1 cellular context compared by ENCODE assay signal in genomic region chr1:221716713-221717490, GRCh38.
A peak's percentile ranks its signal among the peaks of the same experiment; 100 is the strongest.
TF ChIP-seq lines count a peak whose summit lies in the region.

No MANE protein-coding gene starts in this region.

TF ChIP-seq in K562, 482 proteins besides CTCF, POLR2A, EP300 and RAD21 (continued from another document and continues in another):
- 0 out of 4 replicates have a peak, but pooled peaks of 1 of the 2 experiments have one; percentile 45 for TF ChIP-seq UBTF (IDR thresholded peaks at IDR 0.05; ENCODE audit: borderline replicate concordance in 1 of 2, low read depth in 2 of 2, low read length in 2 of 2)
- TF ChIP-seq, protein P1, sequence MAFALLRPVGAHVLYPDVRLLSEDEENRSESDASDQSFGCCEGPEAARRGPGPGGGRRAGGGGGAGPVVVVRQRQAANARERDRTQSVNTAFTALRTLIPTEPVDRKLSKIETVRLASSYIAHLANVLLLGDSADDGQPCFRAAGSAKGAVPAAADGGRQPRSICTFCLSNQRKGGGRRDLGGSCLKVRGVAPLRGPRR (CRISPR knock-in tag; IDR thresholded peaks at IDR 0.05) = no peak
- no peak for TF ChIP-seq SNIP1 (IDR thresholded peaks at IDR 0.05; ENCODE audit: low read depth)
- TF ChIP-seq RBM25 (IDR thresholded peaks at IDR 0.05; ENCODE audit: low read depth, low read length, severe bottlenecking) = no peak
- TF ChIP-seq, protein P2, sequence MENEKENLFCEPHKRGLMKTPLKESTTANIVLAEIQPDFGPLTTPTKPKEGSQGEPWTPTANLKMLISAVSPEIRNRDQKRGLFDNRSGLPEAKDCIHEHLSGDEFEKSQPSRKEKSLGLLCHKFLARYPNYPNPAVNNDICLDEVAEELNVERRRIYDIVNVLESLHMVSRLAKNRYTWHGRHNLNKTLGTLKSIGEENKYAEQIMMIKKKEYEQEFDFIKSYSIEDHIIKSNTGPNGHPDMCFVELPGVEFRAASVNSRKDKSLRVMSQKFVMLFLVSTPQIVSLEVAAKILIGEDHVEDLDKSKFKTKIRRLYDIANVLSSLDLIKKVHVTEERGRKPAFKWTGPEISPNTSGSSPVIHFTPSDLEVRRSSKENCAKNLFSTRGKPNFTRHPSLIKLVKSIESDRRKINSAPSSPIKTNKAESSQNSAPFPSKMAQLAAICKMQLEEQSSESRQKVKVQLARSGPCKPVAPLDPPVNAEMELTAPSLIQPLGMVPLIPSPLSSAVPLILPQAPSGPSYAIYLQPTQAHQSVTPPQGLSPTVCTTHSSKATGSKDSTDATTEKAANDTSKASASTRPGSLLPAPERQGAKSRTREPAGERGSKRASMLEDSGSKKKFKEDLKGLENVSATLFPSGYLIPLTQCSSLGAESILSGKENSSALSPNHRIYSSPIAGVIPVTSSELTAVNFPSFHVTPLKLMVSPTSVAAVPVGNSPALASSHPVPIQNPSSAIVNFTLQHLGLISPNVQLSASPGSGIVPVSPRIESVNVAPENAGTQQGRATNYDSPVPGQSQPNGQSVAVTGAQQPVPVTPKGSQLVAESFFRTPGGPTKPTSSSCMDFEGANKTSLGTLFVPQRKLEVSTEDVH (IDR thresholded peaks at IDR 0.05; ENCODE audit: low read depth, partially characterized antibody) = no peak
- no peak for TF ChIP-seq ZFX (CRISPR knock-in tag; IDR thresholded peaks at IDR 0.05)
- TF ChIP-seq RFX7 (CRISPR knock-in tag; IDR thresholded peaks at IDR 0.05) = no peak
- TF ChIP-seq HCFC1 (IDR thresholded peaks at IDR 0.05; ENCODE audit: low read depth, low read length) = no peak
- TF ChIP-seq CHCHD3 (CRISPR knock-in tag; IDR thresholded peaks at IDR 0.05) = no peak
- TF ChIP-seq PRPF4 (IDR thresholded peaks at IDR 0.05; ENCODE audit: insufficient read depth, low read depth, low read length, poor library complexity, severe bottlenecking) = no peak
- no peak for TF ChIP-seq MCM2 (IDR thresholded peaks at IDR 0.05; ENCODE audit: low read depth)
- no peak for TF ChIP-seq FUS (optimal IDR thresholded peaks at IDR 0.05; ENCODE audit: low read depth, low read length)
- TF ChIP-seq, protein P3, sequence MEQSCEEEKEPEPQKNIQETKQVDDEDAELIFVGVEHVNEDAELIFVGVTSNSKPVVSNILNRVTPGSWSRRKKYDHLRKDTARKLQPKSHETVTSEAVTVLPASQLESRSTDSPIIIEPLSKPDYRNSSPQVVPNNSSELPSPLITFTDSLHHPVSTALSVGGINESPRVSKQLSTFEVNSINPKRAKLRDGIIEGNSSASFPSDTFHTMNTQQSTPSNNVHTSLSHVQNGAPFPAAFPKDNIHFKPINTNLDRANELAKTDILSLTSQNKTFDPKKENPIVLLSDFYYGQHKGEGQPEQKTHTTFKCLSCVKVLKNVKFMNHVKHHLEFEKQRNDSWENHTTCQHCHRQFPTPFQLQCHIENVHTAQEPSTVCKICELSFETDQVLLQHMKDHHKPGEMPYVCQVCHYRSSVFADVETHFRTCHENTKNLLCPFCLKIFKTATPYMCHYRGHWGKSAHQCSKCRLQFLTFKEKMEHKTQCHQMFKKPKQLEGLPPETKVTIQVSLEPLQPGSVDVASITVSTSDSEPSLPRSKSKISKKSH (CRISPR knock-in tag; IDR thresholded peaks at IDR 0.05) = no peak
- TF ChIP-seq ZFP30 (CRISPR knock-in tag; IDR thresholded peaks at IDR 0.05; ENCODE audit: borderline replicate concordance) = no peak
- TF ChIP-seq FOXJ3 (CRISPR knock-in tag; IDR thresholded peaks at IDR 0.05) = no peak
- TF ChIP-seq FOXK2 (conservative IDR thresholded peaks at IDR 0.05 in 1 of 2, IDR thresholded peaks at IDR 0.05 in 1 of 2; ENCODE audit: low read depth in 2 of 2) = peak; percentile 73 to 77
- peak; percentile 40; the same call in 1 of the 2 replicates for TF ChIP-seq GABPB1 (CRISPR knock-in tag; IDR thresholded peaks at IDR 0.05)
- TF ChIP-seq, protein P4, sequence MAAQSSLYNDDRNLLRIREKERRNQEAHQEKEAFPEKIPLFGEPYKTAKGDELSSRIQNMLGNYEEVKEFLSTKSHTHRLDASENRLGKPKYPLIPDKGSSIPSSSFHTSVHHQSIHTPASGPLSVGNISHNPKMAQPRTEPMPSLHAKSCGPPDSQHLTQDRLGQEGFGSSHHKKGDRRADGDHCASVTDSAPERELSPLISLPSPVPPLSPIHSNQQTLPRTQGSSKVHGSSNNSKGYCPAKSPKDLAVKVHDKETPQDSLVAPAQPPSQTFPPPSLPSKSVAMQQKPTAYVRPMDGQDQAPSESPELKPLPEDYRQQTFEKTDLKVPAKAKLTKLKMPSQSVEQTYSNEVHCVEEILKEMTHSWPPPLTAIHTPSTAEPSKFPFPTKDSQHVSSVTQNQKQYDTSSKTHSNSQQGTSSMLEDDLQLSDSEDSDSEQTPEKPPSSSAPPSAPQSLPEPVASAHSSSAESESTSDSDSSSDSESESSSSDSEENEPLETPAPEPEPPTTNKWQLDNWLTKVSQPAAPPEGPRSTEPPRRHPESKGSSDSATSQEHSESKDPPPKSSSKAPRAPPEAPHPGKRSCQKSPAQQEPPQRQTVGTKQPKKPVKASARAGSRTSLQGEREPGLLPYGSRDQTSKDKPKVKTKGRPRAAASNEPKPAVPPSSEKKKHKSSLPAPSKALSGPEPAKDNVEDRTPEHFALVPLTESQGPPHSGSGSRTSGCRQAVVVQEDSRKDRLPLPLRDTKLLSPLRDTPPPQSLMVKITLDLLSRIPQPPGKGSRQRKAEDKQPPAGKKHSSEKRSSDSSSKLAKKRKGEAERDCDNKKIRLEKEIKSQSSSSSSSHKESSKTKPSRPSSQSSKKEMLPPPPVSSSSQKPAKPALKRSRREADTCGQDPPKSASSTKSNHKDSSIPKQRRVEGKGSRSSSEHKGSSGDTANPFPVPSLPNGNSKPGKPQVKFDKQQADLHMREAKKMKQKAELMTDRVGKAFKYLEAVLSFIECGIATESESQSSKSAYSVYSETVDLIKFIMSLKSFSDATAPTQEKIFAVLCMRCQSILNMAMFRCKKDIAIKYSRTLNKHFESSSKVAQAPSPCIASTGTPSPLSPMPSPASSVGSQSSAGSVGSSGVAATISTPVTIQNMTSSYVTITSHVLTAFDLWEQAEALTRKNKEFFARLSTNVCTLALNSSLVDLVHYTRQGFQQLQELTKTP (IDR thresholded peaks at IDR 0.05; ENCODE audit: low read depth in 1 of 2, partially characterized antibody in 2 of 2) = peak in 1 of 2 experiments; percentile 76
- TF ChIP-seq, protein P5, sequence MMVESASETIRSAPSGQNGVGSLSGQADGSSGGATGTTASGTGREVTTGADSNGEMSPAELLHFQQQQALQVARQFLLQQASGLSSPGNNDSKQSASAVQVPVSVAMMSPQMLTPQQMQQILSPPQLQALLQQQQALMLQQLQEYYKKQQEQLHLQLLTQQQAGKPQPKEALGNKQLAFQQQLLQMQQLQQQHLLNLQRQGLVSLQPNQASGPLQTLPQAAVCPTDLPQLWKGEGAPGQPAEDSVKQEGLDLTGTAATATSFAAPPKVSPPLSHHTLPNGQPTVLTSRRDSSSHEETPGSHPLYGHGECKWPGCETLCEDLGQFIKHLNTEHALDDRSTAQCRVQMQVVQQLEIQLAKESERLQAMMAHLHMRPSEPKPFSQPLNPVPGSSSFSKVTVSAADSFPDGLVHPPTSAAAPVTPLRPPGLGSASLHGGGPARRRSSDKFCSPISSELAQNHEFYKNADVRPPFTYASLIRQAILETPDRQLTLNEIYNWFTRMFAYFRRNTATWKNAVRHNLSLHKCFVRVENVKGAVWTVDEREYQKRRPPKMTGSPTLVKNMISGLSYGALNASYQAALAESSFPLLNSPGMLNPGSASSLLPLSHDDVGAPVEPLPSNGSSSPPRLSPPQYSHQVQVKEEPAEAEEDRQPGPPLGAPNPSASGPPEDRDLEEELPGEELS (CRISPR knock-in tag; IDR thresholded peaks at IDR 0.05; ENCODE audit: borderline replicate concordance) = no peak
- no peak for TF ChIP-seq ZBTB5 (IDR thresholded peaks at IDR 0.05)
- no peak for TF ChIP-seq MAFK (IDR thresholded peaks at IDR 0.05; ENCODE audit: low read length)
- TF ChIP-seq EHMT2 (IDR thresholded peaks at IDR 0.05) = peak; percentile 96
- no peak for TF ChIP-seq TCFL5 (CRISPR knock-in tag; conservative IDR thresholded peaks at IDR 0.05)
- TF ChIP-seq, protein P6, sequence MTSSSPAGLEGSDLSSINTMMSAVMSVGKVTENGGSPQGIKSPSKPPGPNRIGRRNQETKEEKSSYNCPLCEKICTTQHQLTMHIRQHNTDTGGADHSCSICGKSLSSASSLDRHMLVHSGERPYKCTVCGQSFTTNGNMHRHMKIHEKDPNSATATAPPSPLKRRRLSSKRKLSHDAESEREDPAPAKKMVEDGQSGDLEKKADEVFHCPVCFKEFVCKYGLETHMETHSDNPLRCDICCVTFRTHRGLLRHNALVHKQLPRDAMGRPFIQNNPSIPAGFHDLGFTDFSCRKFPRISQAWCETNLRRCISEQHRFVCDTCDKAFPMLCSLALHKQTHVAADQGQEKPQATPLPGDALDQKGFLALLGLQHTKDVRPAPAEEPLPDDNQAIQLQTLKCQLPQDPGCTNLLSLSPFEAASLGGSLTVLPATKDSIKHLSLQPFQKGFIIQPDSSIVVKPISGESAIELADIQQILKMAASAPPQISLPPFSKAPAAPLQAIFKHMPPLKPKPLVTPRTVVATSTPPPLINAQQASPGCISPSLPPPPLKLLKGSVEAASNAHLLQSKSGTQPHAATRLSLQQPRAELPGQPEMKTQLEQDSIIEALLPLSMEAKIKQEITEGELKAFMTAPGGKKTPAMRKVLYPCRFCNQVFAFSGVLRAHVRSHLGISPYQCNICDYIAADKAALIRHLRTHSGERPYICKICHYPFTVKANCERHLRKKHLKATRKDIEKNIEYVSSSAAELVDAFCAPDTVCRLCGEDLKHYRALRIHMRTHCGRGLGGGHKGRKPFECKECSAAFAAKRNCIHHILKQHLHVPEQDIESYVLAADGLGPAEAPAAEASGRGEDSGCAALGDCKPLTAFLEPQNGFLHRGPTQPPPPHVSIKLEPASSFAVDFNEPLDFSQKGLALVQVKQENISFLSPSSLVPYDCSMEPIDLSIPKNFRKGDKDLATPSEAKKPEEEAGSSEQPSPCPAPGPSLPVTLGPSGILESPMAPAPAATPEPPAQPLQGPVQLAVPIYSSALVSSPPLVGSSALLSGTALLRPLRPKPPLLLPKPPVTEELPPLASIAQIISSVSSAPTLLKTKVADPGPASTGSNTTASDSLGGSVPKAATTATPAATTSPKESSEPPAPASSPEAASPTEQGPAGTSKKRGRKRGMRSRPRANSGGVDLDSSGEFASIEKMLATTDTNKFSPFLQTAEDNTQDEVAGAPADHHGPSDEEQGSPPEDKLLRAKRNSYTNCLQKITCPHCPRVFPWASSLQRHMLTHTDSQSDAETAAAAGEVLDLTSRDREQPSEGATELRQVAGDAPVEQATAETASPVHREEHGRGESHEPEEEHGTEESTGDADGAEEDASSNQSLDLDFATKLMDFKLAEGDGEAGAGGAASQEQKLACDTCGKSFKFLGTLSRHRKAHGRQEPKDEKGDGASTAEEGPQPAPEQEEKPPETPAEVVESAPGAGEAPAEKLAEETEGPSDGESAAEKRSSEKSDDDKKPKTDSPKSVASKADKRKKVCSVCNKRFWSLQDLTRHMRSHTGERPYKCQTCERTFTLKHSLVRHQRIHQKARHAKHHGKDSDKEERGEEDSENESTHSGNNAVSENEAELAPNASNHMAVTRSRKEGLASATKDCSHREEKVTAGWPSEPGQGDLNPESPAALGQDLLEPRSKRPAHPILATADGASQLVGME (CRISPR knock-in tag; IDR thresholded peaks at IDR 0.05) = no peak; the same call in 1 of the 2 replicates
- TF ChIP-seq NFRKB (IDR thresholded peaks at IDR 0.05; ENCODE audit: low read depth) = no peak; the same call in 1 of the 2 replicates
- peak; percentile 87 for TF ChIP-seq HINFP (tag; conservative IDR thresholded peaks at IDR 0.05; ENCODE audit: low read depth)
- no peak for TF ChIP-seq ATF2 (CRISPR knock-in tag; IDR thresholded peaks at IDR 0.05)
- TF ChIP-seq ZNF165 (CRISPR knock-in tag; IDR thresholded peaks at IDR 0.05; ENCODE audit: borderline replicate concordance) = no peak
- TF ChIP-seq RBFOX2 (IDR thresholded peaks at IDR 0.05; ENCODE audit: low read depth, low read length) = no peak
